ENCODE assay signal across 19 cellular contexts in genomic region chr9:12855066-12855465, GRCh38.
"Had no signal": no experiment of that assay in that cellular context is flagged by ENCODE, and none has a peak within 500 bp of the region (broad histone marks: within the 10 kb centered on the region; RNA-seq: fewer than 3 reads in every experiment).

No MANE protein-coding gene starts in this region.

- H3K4me3 Mint-ChIP-seq: natural killer cell, neural crest cell had no signal

- ATAC-seq: heart left ventricle, natural killer cell, upper lobe of right lung had no signal

- H3K27me3 ChIP-seq: colonic mucosa, heart left ventricle, ovary, right atrium auricular region, sigmoid colon, thyroid gland, upper lobe of right lung, vagina had no signal

- H3K27ac ChIP-seq: heart left ventricle, ovary, right atrium auricular region, sigmoid colon, thyroid gland, upper lobe of right lung, vagina had no signal

- H3K9me3 ChIP-seq: colonic mucosa, heart left ventricle, mucosa of descending colon, ovary, right atrium auricular region, sigmoid colon, thyroid gland, upper lobe of right lung, vagina had no signal

- H3K27ac Mint-ChIP-seq: natural killer cell had no signal

- FAIRE-seq: frontal cortex had no signal

- H3K4me1 Mint-ChIP-seq: natural killer cell had no signal

- H3K4me3 ChIP-seq: colonic mucosa, heart left ventricle, mucosa of descending colon, ovary, right atrium auricular region, sigmoid colon, skin epidermis, thyroid gland, upper lobe of right lung, vagina had no signal

- H3K36me3 ChIP-seq: colonic mucosa, heart left ventricle, ovary, right atrium auricular region, sigmoid colon, thyroid gland, upper lobe of right lung, vagina had no signal

- DNase-seq: colonic mucosa; dermis blood vessel endothelial cell; heart left ventricle; hippocampal formation; kidney glomerular epithelial cell; mucosa of descending colon; natural killer cell; nucleus accumbens; ovary; sigmoid colon; stimulated activated CD4-positive, alpha-beta T cell treated with anti-CD3 and anti-CD28 coated beads, Interleukin-2, amount 100 ng/mL, for 24 hours; stimulated activated naive CD4-positive, alpha-beta T cell treated with Interleukin-2 at 50 U/mL for 16 hours; thyroid gland; upper lobe of right lung had no signal

- H3K36me3 Mint-ChIP-seq: natural killer cell had no signal

- H3K9me3 Mint-ChIP-seq: neural crest cell had no signal

- H3K4me1 ChIP-seq: colonic mucosa, right atrium auricular region, thyroid gland, upper lobe of right lung, vagina had no signal
